In the genomic region with DNA sequence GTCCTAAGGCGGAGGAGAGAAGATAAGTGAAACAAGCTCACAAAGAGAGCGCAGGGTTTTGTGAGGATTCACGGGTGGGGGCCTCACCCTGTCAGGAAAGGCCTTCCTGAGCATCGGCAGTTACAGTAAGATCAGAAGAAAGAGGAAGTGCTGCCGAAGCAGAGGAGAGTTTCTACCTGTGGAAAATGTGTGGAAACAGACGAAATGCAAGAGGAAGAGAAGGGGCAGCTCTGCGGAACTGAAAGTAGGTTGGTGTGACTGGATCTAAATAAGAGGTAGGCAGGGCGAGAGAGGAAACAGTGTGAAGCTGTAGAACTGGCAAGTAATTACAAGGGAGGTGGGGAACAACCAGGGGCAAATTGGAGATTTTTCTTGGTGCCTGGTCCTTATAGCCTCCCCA, we compare ENCODE assay signal across 9 cellular contexts. TPM values are rescaled to one million over a fixed set of nuclear protein-coding genes. Genes with fewer than 3 reads are reported as not detected.
A peak's percentile ranks its signal among the peaks of the same experiment; 100 is the strongest.
DNase-seq lines count a peak whose midpoint lies in the region; ATAC-seq, FAIRE-seq and TF ChIP-seq lines count a peak whose summit lies in the region.
"Had no signal": no experiment of that assay in that cellular context is flagged by ENCODE, and none has a peak within 500 bp of the region (broad histone marks: within the 10 kb centered on the region; RNA-seq: fewer than 3 reads in every experiment).

No MANE protein-coding gene starts in this region.

- H3K4me1 ChIP-seq in lower lobe of right lung, result peaks cover 41% of the 10 kb centered on the region

- no peaks in the 10 kb centered on the region for H3K9me3 ChIP-seq in lower lobe of right lung

- no peak for FAIRE-seq in RCC 7860 (lab: Jason Lieb, UNC)

- H3K4me3 ChIP-seq in NB4 (ENCODE audit: low read depth, low read length) (peak overlapping the region; percentile 50), lower lobe of right lung (peak overlapping the region; percentile 27), lower leg skin (ENCODE audit: low read depth, poor library complexity, severe bottlenecking) (no peak overlapping the region)

- TF ChIP-seq CTCF in NB4 (IDR thresholded peaks at IDR 0.05; ENCODE audit: low read depth, low read length) (no peak), lower lobe of right lung (IDR thresholded peaks at IDR 0.05) (no peak), GM13976 (IDR thresholded peaks at IDR 0.05; ENCODE audit: borderline replicate concordance, control extremely low read depth, extremely low read depth, insufficient read depth, missing control alignments) (no peak), lower leg skin (IDR thresholded peaks at IDR 0.05) (no peak)

- TF ChIP-seq POLR2A in NB4 (IDR thresholded peaks at IDR 0.05; ENCODE audit: extremely low read depth, insufficient read length), result no peak
- no peak for TF ChIP-seq POLR2A in lower leg skin (IDR thresholded peaks at IDR 0.05)

- peak overlapping the region; percentile 36 for H3K27ac ChIP-seq in lower lobe of right lung

- in situ Hi-C loops in GM13976 (cut with MboI; ENCODE audit: low sequenced_read_pairs, unreplicated experiment), result no loop called here

- H3K36me3 ChIP-seq in lower lobe of right lung, result no peaks in the 10 kb centered on the region

- DNase-seq in NB4 (ENCODE audit: low read depth), result peak; percentile 84
- DNase-seq in lower lobe of right lung, result no peak
- no peak for DNase-seq in GM13976 (ENCODE audit: low spot score)
- DNase-seq in NCI-H2081 (lab: John Stamatoyannopoulos, UW), result no peak
- DNase-seq in lower leg skin (ENCODE audit: low spot score in 2 of 2), result no peak
- no peak for DNase-seq in RCC 7860 (ENCODE audit: low spot score)

- intact Hi-C loops in lower lobe of right lung (cut with DNase I), result no loop called here
- intact Hi-C loops in lower leg skin (cut with DNase I; ENCODE audit: low total_unique reads), result no loop called here

- 62 to 77% methylated on average over 8 of the region's 8 CpGs for WGBS in lower leg skin, 2 donors

- ATAC-seq in GM18498 (IDR thresholded peaks at IDR 0.05; ENCODE audit: unreplicated experiment) (peak; percentile 76), GM21717 (IDR thresholded peaks at IDR 0.05; ENCODE audit: unreplicated experiment) (peak; percentile 65), lower lobe of right lung (no peak)
- ATAC-seq: activated CD4-positive, CD25-positive, alpha-beta regulatory T cell treated with anti-CD3 and anti-CD28 coated beads, Interleukin-2, amount 50 U/mL, for 24 hours had no signal

- no peaks in the 10 kb centered on the region for H3K27me3 ChIP-seq in lower lobe of right lung (ENCODE audit: low read depth)

RNA-seq across cellular contexts. Expression of a gene that starts 2.7 kb away (rescaled TPM):
- total RNA-seq in lower lobe of right lung, result 3.4 TPM
- 1 to 10 TPM; 1.3 to 4.1 (median 3.2) TPM for total RNA-seq in lower leg skin

Comparison
In these comparisons a context has a peak if more than half of its experiments do, and no peak if none do; other contexts are left out.
1. ATAC-seq: peak in GM18498 (single experiment) and GM21717 (single experiment); none in lower lobe of right lung (0 of 2).